Comparison of ENCODE assay signal across 8 cellular contexts in the genomic region with DNA sequence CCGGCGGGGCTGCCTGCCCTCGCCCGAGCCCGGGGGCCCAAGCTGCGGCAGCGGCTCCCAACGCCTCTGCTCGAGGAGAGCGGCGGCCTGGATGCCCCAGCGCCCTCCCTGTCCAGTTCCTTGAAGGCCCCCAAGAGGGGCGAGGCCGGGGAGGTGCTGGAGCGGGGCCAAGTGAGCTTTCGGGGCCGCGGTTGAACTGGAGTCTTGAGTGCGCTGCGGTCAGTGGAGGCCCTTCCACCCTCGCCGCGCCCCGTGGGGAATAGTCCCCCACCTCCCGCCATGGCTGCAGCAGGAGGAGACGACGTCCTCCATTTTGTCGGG. TPM values are rescaled to one million over a fixed set of nuclear protein-coding genes. Genes with fewer than 3 reads are reported as not detected.
DNase-seq lines count a peak whose midpoint lies in the region; ATAC-seq and TF ChIP-seq lines count a peak whose summit lies in the region.

No MANE protein-coding gene starts in this region.

- no peaks in the 10 kb centered on the region for H3K27me3 ChIP-seq in dorsolateral prefrontal cortex

- TF ChIP-seq CTCF in HFF-Myc (IDR thresholded peaks at IDR 0.05; ENCODE audit: low read depth, low read length, missing control alignments) (no peak), activated B cell treated with CpG ODN at 0.5 μM for 24 hours (IDR thresholded peaks at IDR 0.05) (no peak), dorsolateral prefrontal cortex (IDR thresholded peaks at IDR 0.05 in 54 of 56, conservative IDR thresholded peaks at IDR 0.05 in 2 of 56; ENCODE audit: low read depth in 1 of 56, partially characterized antibody in 56 of 56) (no peak)

- intact Hi-C loops in activated B cell treated with CpG ODN at 0.5 μM for 24 hours (cut with micrococcal nuclease): loop anchor here (5.0 to 10.0 kb wide), 5 partner anchors 299 to 1431 kb away; a partner anchor contains a TSS
- intact Hi-C loops in dorsolateral prefrontal cortex (cut with DNase I): loop anchor here (1.0 to 10.0 kb wide), 4 partner anchors 82 to 232 kb away; a partner anchor contains a TSS

- CTCF ChIA-PET in activated B cell treated with CpG ODN at 0.5 μM for 24 hours (lab: Charles Lee): interaction anchor here (1.1 to 1.6 kb wide), 4 partner anchors 64 to 93 kb away, joined by 3 to 7 read pairs (median 5); a partner anchor contains a TSS

- H3K27ac ChIP-seq in dorsolateral prefrontal cortex: peak overlapping the region; percentile 95 to 100 (median 99)

- peak; percentile 60 to 63 for DNase-seq in NCI-H2081 (lab: John Stamatoyannopoulos, UW)
- DNase-seq in NCI-H2081 treated with DMSO at 0.1 percent for 48 hours (lab: John Stamatoyannopoulos, UW): no peak
- no peak for DNase-seq in HFF-Myc (ENCODE audit: extremely low read depth, low read depth)
- peak; percentile 50 for DNase-seq in NCI-H1092 (lab: John Stamatoyannopoulos, UW)
- no peak for DNase-seq in activated B cell treated with CpG ODN at 0.5 μM for 24 hours
- DNase-seq in dorsolateral prefrontal cortex: peak in 7 of 10 donors; percentile 35 to 66 (median 47)
- DNase-seq in memory B cell (ENCODE audit: low spot score in 2 of 2): peak in 1 of 2 donors; percentile 54
- peak; percentile 44 for DNase-seq in stimulated activated CD8-positive, alpha-beta memory T cell treated with anti-CD3 and anti-CD28 coated beads, Interleukin-4, amount 100 ng/mL, for 24 hours (ENCODE audit: low read depth)

- POLR2A ChIA-PET in activated B cell treated with CpG ODN at 0.5 μM for 24 hours (lab: Charles Lee): interaction anchor here (0.7 to 3.5 kb wide), 17 partner anchors 18 to 910 kb away, joined by 3 to 53 read pairs (median 4); a partner anchor contains a TSS

- H3K27ac Mint-ChIP-seq in activated B cell treated with CpG ODN at 0.5 μM for 24 hours (peak overlapping the region; percentile 96), memory B cell (peak overlapping the region; percentile 92)

- H3K36me3 Mint-ChIP-seq in activated B cell treated with CpG ODN at 0.5 μM for 24 hours (ENCODE audit: low read depth) (peaks cover 17% of the 10 kb centered on the region), memory B cell (peaks cover 3% of the 10 kb centered on the region)

- H3K4me3 Mint-ChIP-seq in activated B cell treated with CpG ODN at 0.5 μM for 24 hours: peak overlapping the region; percentile 89
- peak overlapping the region; percentile 96 for H3K4me3 Mint-ChIP-seq in memory B cell

- H3K9me3 Mint-ChIP-seq in activated B cell treated with CpG ODN at 0.5 μM for 24 hours (no peaks in the 10 kb centered on the region), memory B cell (no peaks in the 10 kb centered on the region)

- H3K27me3 Mint-ChIP-seq in activated B cell treated with CpG ODN at 0.5 μM for 24 hours: no peaks in the 10 kb centered on the region
- H3K27me3 Mint-ChIP-seq in memory B cell: no peaks in the 10 kb centered on the region

- ATAC-seq in activated B cell treated with CpG ODN at 0.5 μM for 24 hours (ENCODE audit: low read depth) (peak; percentile 22), memory B cell (ENCODE audit: low read depth) (peak; percentile 11)

- H3K4me1 Mint-ChIP-seq in activated B cell treated with CpG ODN at 0.5 μM for 24 hours: peaks cover 26% of the 10 kb centered on the region
- peaks cover 16% of the 10 kb centered on the region for H3K4me1 Mint-ChIP-seq in memory B cell

- peak overlapping the region; percentile 78 for H3K4me3 ChIP-seq in HFF-Myc (replicated peaks; ENCODE audit: low read depth, low read length)
- H3K4me3 ChIP-seq in dorsolateral prefrontal cortex: peak overlapping the region; percentile 60 to 97 (median 90)

RNA-seq across cellular contexts. Expression of a gene that starts 0.5 kb away (rescaled TPM):
- total RNA-seq in activated B cell treated with CpG ODN at 0.5 μM for 24 hours (14.1 and 17.1 TPM in 2 replicates), dorsolateral prefrontal cortex (10 to 100 TPM; 12.5 to 32.2 (median 21.1) TPM)

Comparison
In these comparisons a context has a peak if more than half of its experiments do, and no peak if none do; other contexts are left out.
1. DNase-seq: peak in NCI-H2081 (2 of 2), NCI-H1092 (single experiment), dorsolateral prefrontal cortex (7 of 10) and stimulated activated CD8-positive, alpha-beta memory T cell treated with anti-CD3 and anti-CD28 coated beads, Interleukin-4, amount 100 ng/mL, for 24 hours (single experiment); none in NCI-H2081 treated with DMSO at 0.1 percent for 48 hours (single experiment), HFF-Myc (single experiment) and activated B cell treated with CpG ODN at 0.5 μM for 24 hours (single experiment).